Comparison of ENCODE assay signal across 19 cellular contexts in the genomic region with DNA sequence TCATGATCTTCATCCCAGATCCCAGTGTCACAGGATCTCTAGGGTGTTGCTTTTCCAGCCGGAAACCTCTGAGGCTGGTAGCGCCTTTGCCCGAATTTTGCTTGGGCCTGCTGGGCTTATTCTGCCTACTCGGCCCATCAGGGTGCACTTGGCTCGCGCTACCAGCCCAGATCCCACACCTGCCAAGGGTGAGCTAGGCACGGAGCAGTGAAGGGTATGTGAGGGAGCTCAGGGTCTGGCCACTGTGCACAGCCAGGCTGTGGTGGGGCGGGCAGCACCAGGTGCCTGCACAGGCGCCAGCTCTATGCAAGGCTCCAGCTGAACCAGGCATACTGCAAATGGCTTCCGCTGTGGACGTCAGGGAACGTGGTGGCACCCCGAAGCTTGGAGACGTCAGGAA.
DNase-seq lines count a peak whose midpoint lies in the region; ATAC-seq and TF ChIP-seq lines count a peak whose summit lies in the region.
"Had no signal": no experiment of that assay in that cellular context is flagged by ENCODE, and none has a peak within 500 bp of the region (broad histone marks: within the 10 kb centered on the region; RNA-seq: fewer than 3 reads in every experiment).

No MANE protein-coding gene starts in this region.

- no peak overlapping the region for H3K9ac ChIP-seq in mesenchymal stem cell (ENCODE audit: low read length)
- H3K9ac ChIP-seq: BLaER1 treated with 17β-estradiol and CSF1 and Interleukin-3, amounts not matched to agents 10 nM and 100 nM had no signal

- no peak overlapping the region for H2AFZ ChIP-seq in osteoblast (ENCODE audit: low read length)
- no peak overlapping the region for H2AFZ ChIP-seq in mesenchymal stem cell (ENCODE audit: low read depth, low read length)

- no peak overlapping the region for H2BK15ac ChIP-seq in mesenchymal stem cell (ENCODE audit: low read depth, poor library complexity, severe bottlenecking)

- no peak overlapping the region for H4K8ac ChIP-seq in mesenchymal stem cell (ENCODE audit: low read length)

- H3K79me1 ChIP-seq in mesenchymal stem cell (replicated peaks; ENCODE audit: low read length, poor library complexity, severe bottlenecking), result no peaks in the 10 kb centered on the region

- H3K9me3 ChIP-seq in osteoblast (ENCODE audit: low read depth, low read length), result no peaks in the 10 kb centered on the region
- H3K9me3 ChIP-seq in mesenchymal stem cell (ENCODE audit: control insufficient read depth, low read length), result no peaks in the 10 kb centered on the region
- no peaks in the 10 kb centered on the region for H3K9me3 ChIP-seq in aorta (ENCODE audit: control insufficient read depth, low read length)
- H3K9me3 ChIP-seq: A549, BE2C had no signal

- no peaks in the 10 kb centered on the region for H3K27me3 ChIP-seq in osteoblast (ENCODE audit: insufficient read depth, low read length)
- no peaks in the 10 kb centered on the region for H3K27me3 ChIP-seq in mesenchymal stem cell (ENCODE audit: control insufficient read depth in 1 of 2, insufficient read depth in 1 of 2, low read length in 2 of 2)
- H3K27me3 ChIP-seq in aorta (ENCODE audit: control insufficient read depth in 1 of 2, insufficient read depth in 2 of 2, low read length in 1 of 2), result no peaks in the 10 kb centered on the region
- H3K27me3 ChIP-seq: BE2C; BLaER1 treated with 17β-estradiol and CSF1 and Interleukin-3, amounts not matched to agents 10 nM and 100 nM had no signal

- H2BK120ac ChIP-seq in mesenchymal stem cell (ENCODE audit: low read depth, low read length), result no peak overlapping the region

- WGBS in mesenchymal stem cell, result 94% methylated on average over 14 of the region's 14 CpGs
- whole genome bisulfite sequencing in aorta, 2 donors, result 96 to 97% methylated on average over 14 of the region's 14 CpGs

- H2AK5ac ChIP-seq in mesenchymal stem cell (ENCODE audit: low read length, severe bottlenecking), result no peak overlapping the region

- TF ChIP-seq CTCF in osteoblast (IDR thresholded peaks at IDR 0.05; ENCODE audit: extremely low read depth, low read depth, low read length), result no peak

- no peak overlapping the region for H3K27ac ChIP-seq in osteoblast (ENCODE audit: low read depth, low read length)
- H3K27ac ChIP-seq in mesenchymal stem cell (ENCODE audit: low read length, poor library complexity, severe bottlenecking), result no peak overlapping the region
- no peak overlapping the region for H3K27ac ChIP-seq in aorta (ENCODE audit: low read depth in 1 of 2, low read length in 2 of 2)
- H3K27ac ChIP-seq: A549; BLaER1 treated with 17β-estradiol and CSF1 and Interleukin-3, amounts not matched to agents 10 nM and 100 nM had no signal

- no peak overlapping the region for H4K91ac ChIP-seq in mesenchymal stem cell (ENCODE audit: low read length)

- no peak overlapping the region for H3K4ac ChIP-seq in mesenchymal stem cell (ENCODE audit: low read depth in 1 of 2, low read length in 2 of 2)

- no peak overlapping the region for H3K4me3 ChIP-seq in osteoblast (ENCODE audit: insufficient read depth, low read length)
- H3K4me3 ChIP-seq in mesenchymal stem cell (ENCODE audit: insufficient read depth in 1 of 2, low read depth in 1 of 2, low read length in 2 of 2), result no peak overlapping the region
- no peak overlapping the region for H3K4me3 ChIP-seq in aorta (ENCODE audit: low read length in 2 of 2)
- H3K4me3 ChIP-seq: A549; BLaER1 treated with 17β-estradiol and CSF1 and Interleukin-3, amounts not matched to agents 10 nM and 100 nM; GM23338 had no signal

- in situ Hi-C loops in G401 (cut with HindIII; ENCODE audit: low sequenced_read_pairs), result no loop called here

- H3K14ac ChIP-seq in mesenchymal stem cell (ENCODE audit: low read length in 2 of 2), result no peak overlapping the region

- no peaks in the 10 kb centered on the region for H4K20me1 ChIP-seq in osteoblast (ENCODE audit: insufficient read depth, low read length)
- H4K20me1 ChIP-seq: BLaER1 treated with 17β-estradiol and CSF1 and Interleukin-3, amounts not matched to agents 10 nM and 100 nM had no signal

- H3K79me2 ChIP-seq in osteoblast (ENCODE audit: insufficient read depth, low read length), result no peaks in the 10 kb centered on the region

- no peak overlapping the region for H3K23ac ChIP-seq in mesenchymal stem cell (ENCODE audit: low read length in 2 of 2)

- intact Hi-C loops in aorta (cut with DNase I), result no loop called here

- peak; percentile 74 for DNase-seq in G401 (ENCODE audit: low spot score)
- peak; percentile 38 for DNase-seq in cerebellum (ENCODE audit: low spot score)
- peak; percentile 69 for DNase-seq in osteoblast (ENCODE audit: insufficient read length, low spot score, missing footprints)
- no peak for DNase-seq in MV-4-11 (lab: John Stamatoyannopoulos, UW)
- no peak for DNase-seq in mesenchymal stem cell
- DNase-seq in aorta, result no peak
- DNase-seq: 8988T; ACHN; AML-193; BE2C; CD4-positive, alpha-beta T cell; CD8-positive, alpha-beta memory T cell; DMS 273 treated with DMSO at 0.1 percent for 48 hours; DMS79; H9 had no signal

- H2BK12ac ChIP-seq in mesenchymal stem cell (ENCODE audit: low read length in 2 of 2), result no peak overlapping the region

- no peak overlapping the region for H2BK5ac ChIP-seq in mesenchymal stem cell (ENCODE audit: low read depth, low read length, poor library complexity, severe bottlenecking)

- H3K18ac ChIP-seq in mesenchymal stem cell (ENCODE audit: low read depth in 1 of 2, low read length in 2 of 2), result no peak overlapping the region

- no peak for ATAC-seq in aorta (ENCODE audit: low FRiP score)
- ATAC-seq: A549, GM23338, HCT116 had no signal

- no peaks in the 10 kb centered on the region for H3K36me3 ChIP-seq in osteoblast (ENCODE audit: insufficient read depth, low read length)
- H3K36me3 ChIP-seq in mesenchymal stem cell (ENCODE audit: control insufficient read depth in 1 of 2, insufficient read depth in 2 of 2, low read depth in 1 of 2, low read length in 2 of 2), result no peaks in the 10 kb centered on the region
- no peaks in the 10 kb centered on the region for H3K36me3 ChIP-seq in aorta (ENCODE audit: control insufficient read depth in 1 of 2, insufficient read depth in 2 of 2, low read length in 1 of 2)
- H3K36me3 ChIP-seq: BE2C; BLaER1 treated with 17β-estradiol and CSF1 and Interleukin-3, amounts not matched to agents 10 nM and 100 nM had no signal

- H3K4me2 ChIP-seq in osteoblast (ENCODE audit: insufficient read depth, low read length) (no peak overlapping the region), mesenchymal stem cell (ENCODE audit: low read length, poor library complexity, severe bottlenecking) (no peak overlapping the region)
- H3K4me2 ChIP-seq: A549; BLaER1 treated with 17β-estradiol and CSF1 and Interleukin-3, amounts not matched to agents 10 nM and 100 nM; GM23338 had no signal

- H3K4me1 ChIP-seq in osteoblast (ENCODE audit: insufficient read depth, low read length) (no peaks in the 10 kb centered on the region), mesenchymal stem cell (ENCODE audit: control insufficient read depth, insufficient read depth, low read depth, low read length) (no peaks in the 10 kb centered on the region), aorta (ENCODE audit: control insufficient read depth in 1 of 2, insufficient read depth in 2 of 2, low read length in 2 of 2) (no peaks in the 10 kb centered on the region)
- H3K4me1 ChIP-seq: A549 had no signal

Comparison
In these comparisons a context has a peak if more than half of its experiments do, and no peak if none do; other contexts are left out.
1. DNase-seq: peak in G401 (single experiment), cerebellum (single experiment) and osteoblast (single experiment); none in MV-4-11 (single experiment), mesenchymal stem cell (single experiment) and aorta (0 of 2).